ENCODE assay signal across 1 cellular context in genomic region chr3:53114011-53114400, GRCh38.
TF ChIP-seq lines count a peak whose summit lies in the region.

No MANE protein-coding gene starts in this region.

TF ChIP-seq in GM12878, 131 proteins besides CTCF, POLR2A, EP300 and RAD21 (continues in another document):
- no peak for TF ChIP-seq ZSCAN29 (IDR thresholded peaks at IDR 0.05)
- TF ChIP-seq ZNF592 (IDR thresholded peaks at IDR 0.05), result no peak
- no peak for TF ChIP-seq ZBTB33 (IDR thresholded peaks at IDR 0.05)
- no peak for TF ChIP-seq MEF2B (IDR thresholded peaks at IDR 0.05; ENCODE audit: partially characterized antibody, poor library complexity, severe bottlenecking)
- no peak for TF ChIP-seq KAT2A (conservative IDR thresholded peaks at IDR 0.05; ENCODE audit: control insufficient read depth, low read depth, low read length)
- TF ChIP-seq ZNF24 (IDR thresholded peaks at IDR 0.05), result no peak
- TF ChIP-seq RUNX3 (IDR thresholded peaks at IDR 0.05; ENCODE audit: low read length), result peak; percentile 89
- no peak for TF ChIP-seq ZZZ3 (IDR thresholded peaks at IDR 0.05; ENCODE audit: control insufficient read depth, insufficient read length, low read depth)
- TF ChIP-seq SMARCA5 (IDR thresholded peaks at IDR 0.05), result 0 out of 2 replicates have a peak, but pooled peaks have one; percentile 58
- no peak for TF ChIP-seq RELA (IDR thresholded peaks at IDR 0.05; ENCODE audit: borderline replicate concordance, partially characterized antibody)
- TF ChIP-seq RFX5 (IDR thresholded peaks at IDR 0.05; ENCODE audit: low read depth, low read length), result no peak
- TF ChIP-seq KDM1A (IDR thresholded peaks at IDR 0.05; ENCODE audit: borderline replicate concordance), result no peak
- TF ChIP-seq KLF5 (IDR thresholded peaks at IDR 0.05; ENCODE audit: partially characterized antibody), result no peak
- TF ChIP-seq SMC3 (IDR thresholded peaks at IDR 0.05; ENCODE audit: borderline replicate concordance, low read length), result peak; percentile 82
- TF ChIP-seq IRF4 (IDR thresholded peaks at IDR 0.05; ENCODE audit: low read depth, low read length), result 0 out of 2 replicates have a peak, but pooled peaks have one; percentile 45
- no peak for TF ChIP-seq BRCA1 (IDR thresholded peaks at IDR 0.05; ENCODE audit: low read depth, low read length)
- no peak for TF ChIP-seq CBX5 (IDR thresholded peaks at IDR 0.05; ENCODE audit: low read depth)
- no peak for TF ChIP-seq HDAC6 (IDR thresholded peaks at IDR 0.05; ENCODE audit: unreplicated experiment)
- TF ChIP-seq ZBTB4 (CRISPR knock-in tag; IDR thresholded peaks at IDR 0.05), result no peak
- no peak for TF ChIP-seq PAX8 (IDR thresholded peaks at IDR 0.05)
- TF ChIP-seq HSF1 (IDR thresholded peaks at IDR 0.05; ENCODE audit: low read depth, low read length), result no peak
- TF ChIP-seq NR2C2 (IDR thresholded peaks at IDR 0.05; ENCODE audit: borderline replicate concordance, control insufficient read depth, insufficient read length, low read depth), result no peak
- TF ChIP-seq RAD51 (IDR thresholded peaks at IDR 0.05), result no peak
- TF ChIP-seq FOS (IDR thresholded peaks at IDR 0.05; ENCODE audit: borderline replicate concordance, extremely low read depth, insufficient read length), result no peak
- TF ChIP-seq MTA3 (IDR thresholded peaks at IDR 0.05; ENCODE audit: borderline replicate concordance, low read length), result no peak
- TF ChIP-seq TARDBP (IDR thresholded peaks at IDR 0.05; ENCODE audit: borderline replicate concordance), result no peak
- TF ChIP-seq TBL1XR1 (IDR thresholded peaks at IDR 0.05; ENCODE audit: low read depth, low read length), result no peak
- no peak for TF ChIP-seq E4F1 (IDR thresholded peaks at IDR 0.05; ENCODE audit: borderline replicate concordance, partially characterized antibody)
- TF ChIP-seq PAX5 (IDR thresholded peaks at IDR 0.05; ENCODE audit: borderline replicate concordance, low read depth, low read length), result no peak
- TF ChIP-seq E2F4 (IDR thresholded peaks at IDR 0.05; ENCODE audit: low read depth, low read length), result no peak
- TF ChIP-seq HDGF (IDR thresholded peaks at IDR 0.05), result peak; percentile 58; the same call in 1 of the 2 replicates
- no peak for TF ChIP-seq REST (IDR thresholded peaks at IDR 0.05; ENCODE audit: low read depth, low read length)
- TF ChIP-seq HCFC1 (IDR thresholded peaks at IDR 0.05; ENCODE audit: low read length), result no peak
- TF ChIP-seq ATF3 (IDR thresholded peaks at IDR 0.05; ENCODE audit: borderline replicate concordance, extremely low read depth, low read depth, low read length), result no peak
- no peak for TF ChIP-seq IRF5 (IDR thresholded peaks at IDR 0.05; ENCODE audit: borderline replicate concordance)
- no peak for TF ChIP-seq CHD4 (IDR thresholded peaks at IDR 0.05)
- no peak for TF ChIP-seq BCL3 (IDR thresholded peaks at IDR 0.05; ENCODE audit: borderline replicate concordance, insufficient read depth, low read depth, low read length, poor library complexity, severe bottlenecking)
- TF ChIP-seq SIN3A (IDR thresholded peaks at IDR 0.05; ENCODE audit: low read depth, low read length), result no peak
- TF ChIP-seq SREBF2 (IDR thresholded peaks at IDR 0.05; ENCODE audit: low read length), result no peak
